ENCODE assay signal across 1 cellular context in the genomic region with DNA sequence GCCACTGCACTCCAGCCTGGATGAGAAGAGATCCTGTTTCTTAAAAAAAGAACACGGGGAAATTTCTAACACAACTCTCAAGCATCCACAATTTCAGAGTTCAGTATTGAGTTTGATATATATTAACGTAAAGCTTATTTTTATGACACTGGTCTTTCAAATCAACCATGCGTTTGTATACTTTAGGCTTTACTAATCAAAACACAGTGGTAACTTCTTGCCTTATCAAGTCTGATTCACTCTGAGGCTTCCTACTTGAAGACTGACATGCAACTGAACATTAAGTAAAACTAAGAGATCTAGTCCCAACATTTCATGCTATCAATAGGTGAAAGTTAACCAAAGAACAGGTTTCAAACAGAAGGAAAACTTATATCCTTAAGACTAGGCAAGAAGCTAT.
TF ChIP-seq lines count a peak whose summit lies in the region.

No MANE protein-coding gene starts in this region.

TF ChIP-seq in GM23338, 12 proteins besides CTCF, POLR2A, EP300 and RAD21:
- TF ChIP-seq, protein P1, sequence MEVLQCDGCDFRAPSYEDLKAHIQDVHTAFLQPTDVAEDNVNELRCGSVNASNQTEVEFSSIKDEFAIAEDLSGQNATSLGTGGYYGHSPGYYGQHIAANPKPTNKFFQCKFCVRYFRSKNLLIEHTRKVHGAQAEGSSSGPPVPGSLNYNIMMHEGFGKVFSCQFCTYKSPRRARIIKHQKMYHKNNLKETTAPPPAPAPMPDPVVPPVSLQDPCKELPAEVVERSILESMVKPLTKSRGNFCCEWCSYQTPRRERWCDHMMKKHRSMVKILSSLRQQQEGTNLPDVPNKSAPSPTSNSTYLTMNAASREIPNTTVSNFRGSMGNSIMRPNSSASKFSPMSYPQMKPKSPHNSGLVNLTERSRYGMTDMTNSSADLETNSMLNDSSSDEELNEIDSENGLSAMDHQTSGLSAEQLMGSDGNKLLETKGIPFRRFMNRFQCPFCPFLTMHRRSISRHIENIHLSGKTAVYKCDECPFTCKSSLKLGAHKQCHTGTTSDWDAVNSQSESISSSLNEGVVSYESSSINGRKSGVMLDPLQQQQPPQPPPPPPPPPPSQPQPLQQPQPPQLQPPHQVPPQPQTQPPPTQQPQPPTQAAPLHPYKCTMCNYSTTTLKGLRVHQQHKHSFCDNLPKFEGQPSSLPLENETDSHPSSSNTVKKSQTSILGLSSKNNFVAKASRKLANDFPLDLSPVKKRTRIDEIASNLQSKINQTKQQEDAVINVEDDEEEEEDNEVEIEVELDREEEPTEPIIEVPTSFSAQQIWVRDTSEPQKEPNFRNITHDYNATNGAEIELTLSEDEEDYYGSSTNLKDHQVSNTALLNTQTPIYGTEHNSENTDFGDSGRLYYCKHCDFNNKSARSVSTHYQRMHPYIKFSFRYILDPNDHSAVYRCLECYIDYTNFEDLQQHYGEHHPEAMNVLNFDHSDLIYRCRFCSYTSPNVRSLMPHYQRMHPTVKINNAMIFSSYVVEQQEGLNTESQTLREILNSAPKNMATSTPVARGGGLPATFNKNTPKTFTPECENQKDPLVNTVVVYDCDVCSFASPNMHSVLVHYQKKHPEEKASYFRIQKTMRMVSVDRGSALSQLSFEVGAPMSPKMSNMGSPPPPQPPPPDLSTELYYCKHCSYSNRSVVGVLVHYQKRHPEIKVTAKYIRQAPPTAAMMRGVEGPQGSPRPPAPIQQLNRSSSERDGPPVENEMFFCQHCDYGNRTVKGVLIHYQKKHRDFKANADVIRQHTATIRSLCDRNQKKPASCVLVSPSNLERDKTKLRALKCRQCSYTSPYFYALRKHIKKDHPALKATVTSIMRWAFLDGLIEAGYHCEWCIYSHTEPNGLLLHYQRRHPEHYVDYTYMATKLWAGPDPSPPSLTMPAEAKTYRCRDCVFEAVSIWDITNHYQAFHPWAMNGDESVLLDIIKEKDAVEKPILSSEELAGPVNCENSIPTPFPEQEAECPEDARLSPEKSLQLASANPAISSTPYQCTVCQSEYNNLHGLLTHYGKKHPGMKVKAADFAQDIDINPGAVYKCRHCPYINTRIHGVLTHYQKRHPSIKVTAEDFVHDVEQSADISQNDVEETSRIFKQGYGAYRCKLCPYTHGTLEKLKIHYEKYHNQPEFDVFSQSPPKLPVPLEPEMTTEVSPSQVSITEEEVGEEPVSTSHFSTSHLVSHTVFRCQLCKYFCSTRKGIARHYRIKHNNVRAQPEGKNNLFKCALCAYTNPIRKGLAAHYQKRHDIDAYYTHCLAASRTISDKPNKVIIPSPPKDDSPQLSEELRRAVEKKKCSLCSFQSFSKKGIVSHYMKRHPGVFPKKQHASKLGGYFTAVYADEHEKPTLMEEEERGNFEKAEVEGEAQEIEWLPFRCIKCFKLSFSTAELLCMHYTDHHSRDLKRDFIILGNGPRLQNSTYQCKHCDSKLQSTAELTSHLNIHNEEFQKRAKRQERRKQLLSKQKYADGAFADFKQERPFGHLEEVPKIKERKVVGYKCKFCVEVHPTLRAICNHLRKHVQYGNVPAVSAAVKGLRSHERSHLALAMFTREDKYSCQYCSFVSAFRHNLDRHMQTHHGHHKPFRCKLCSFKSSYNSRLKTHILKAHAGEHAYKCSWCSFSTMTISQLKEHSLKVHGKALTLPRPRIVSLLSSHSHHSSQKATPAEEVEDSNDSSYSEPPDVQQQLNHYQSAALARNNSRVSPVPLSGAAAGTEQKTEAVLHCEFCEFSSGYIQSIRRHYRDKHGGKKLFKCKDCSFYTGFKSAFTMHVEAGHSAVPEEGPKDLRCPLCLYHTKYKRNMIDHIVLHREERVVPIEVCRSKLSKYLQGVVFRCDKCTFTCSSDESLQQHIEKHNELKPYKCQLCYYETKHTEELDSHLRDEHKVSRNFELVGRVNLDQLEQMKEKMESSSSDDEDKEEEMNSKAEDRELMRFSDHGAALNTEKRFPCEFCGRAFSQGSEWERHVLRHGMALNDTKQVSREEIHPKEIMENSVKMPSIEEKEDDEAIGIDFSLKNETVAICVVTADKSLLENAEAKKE (CRISPR knock-in tag; IDR thresholded peaks at IDR 0.05): no peak
- no peak for TF ChIP-seq EZH2phosphoT487 (IDR thresholded peaks at IDR 0.05; ENCODE audit: unreplicated experiment)
- no peak for TF ChIP-seq STAT1 (IDR thresholded peaks at IDR 0.05; ENCODE audit: unreplicated experiment)
- no peak for TF ChIP-seq NANOG (IDR thresholded peaks at IDR 0.05; ENCODE audit: borderline replicate concordance)
- no peak for TF ChIP-seq EZH2 (IDR thresholded peaks at IDR 0.05; ENCODE audit: low read depth, unreplicated experiment)
- TF ChIP-seq CREB1 (CRISPR knock-in tag; IDR thresholded peaks at IDR 0.05; ENCODE audit: low read depth): no peak
- no peak for TF ChIP-seq JUNB (IDR thresholded peaks at IDR 0.05; ENCODE audit: unreplicated experiment)
- TF ChIP-seq ZNF331 (CRISPR knock-in tag; IDR thresholded peaks at IDR 0.05; ENCODE audit: low read depth): no peak
- TF ChIP-seq POLR2AphosphoS5 (IDR thresholded peaks at IDR 0.05; ENCODE audit: low read depth): no peak
- TF ChIP-seq, protein P2, sequence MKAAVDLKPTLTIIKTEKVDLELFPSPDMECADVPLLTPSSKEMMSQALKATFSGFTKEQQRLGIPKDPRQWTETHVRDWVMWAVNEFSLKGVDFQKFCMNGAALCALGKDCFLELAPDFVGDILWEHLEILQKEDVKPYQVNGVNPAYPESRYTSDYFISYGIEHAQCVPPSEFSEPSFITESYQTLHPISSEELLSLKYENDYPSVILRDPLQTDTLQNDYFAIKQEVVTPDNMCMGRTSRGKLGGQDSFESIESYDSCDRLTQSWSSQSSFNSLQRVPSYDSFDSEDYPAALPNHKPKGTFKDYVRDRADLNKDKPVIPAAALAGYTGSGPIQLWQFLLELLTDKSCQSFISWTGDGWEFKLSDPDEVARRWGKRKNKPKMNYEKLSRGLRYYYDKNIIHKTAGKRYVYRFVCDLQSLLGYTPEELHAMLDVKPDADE (IDR thresholded peaks at IDR 0.05): no peak
- TF ChIP-seq, protein P3, sequence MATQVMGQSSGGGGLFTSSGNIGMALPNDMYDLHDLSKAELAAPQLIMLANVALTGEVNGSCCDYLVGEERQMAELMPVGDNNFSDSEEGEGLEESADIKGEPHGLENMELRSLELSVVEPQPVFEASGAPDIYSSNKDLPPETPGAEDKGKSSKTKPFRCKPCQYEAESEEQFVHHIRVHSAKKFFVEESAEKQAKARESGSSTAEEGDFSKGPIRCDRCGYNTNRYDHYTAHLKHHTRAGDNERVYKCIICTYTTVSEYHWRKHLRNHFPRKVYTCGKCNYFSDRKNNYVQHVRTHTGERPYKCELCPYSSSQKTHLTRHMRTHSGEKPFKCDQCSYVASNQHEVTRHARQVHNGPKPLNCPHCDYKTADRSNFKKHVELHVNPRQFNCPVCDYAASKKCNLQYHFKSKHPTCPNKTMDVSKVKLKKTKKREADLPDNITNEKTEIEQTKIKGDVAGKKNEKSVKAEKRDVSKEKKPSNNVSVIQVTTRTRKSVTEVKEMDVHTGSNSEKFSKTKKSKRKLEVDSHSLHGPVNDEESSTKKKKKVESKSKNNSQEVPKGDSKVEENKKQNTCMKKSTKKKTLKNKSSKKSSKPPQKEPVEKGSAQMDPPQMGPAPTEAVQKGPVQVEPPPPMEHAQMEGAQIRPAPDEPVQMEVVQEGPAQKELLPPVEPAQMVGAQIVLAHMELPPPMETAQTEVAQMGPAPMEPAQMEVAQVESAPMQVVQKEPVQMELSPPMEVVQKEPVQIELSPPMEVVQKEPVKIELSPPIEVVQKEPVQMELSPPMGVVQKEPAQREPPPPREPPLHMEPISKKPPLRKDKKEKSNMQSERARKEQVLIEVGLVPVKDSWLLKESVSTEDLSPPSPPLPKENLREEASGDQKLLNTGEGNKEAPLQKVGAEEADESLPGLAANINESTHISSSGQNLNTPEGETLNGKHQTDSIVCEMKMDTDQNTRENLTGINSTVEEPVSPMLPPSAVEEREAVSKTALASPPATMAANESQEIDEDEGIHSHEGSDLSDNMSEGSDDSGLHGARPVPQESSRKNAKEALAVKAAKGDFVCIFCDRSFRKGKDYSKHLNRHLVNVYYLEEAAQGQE (IDR thresholded peaks at IDR 0.05; ENCODE audit: unreplicated experiment): no peak
- no peak for TF ChIP-seq ZNF114 (CRISPR knock-in tag; IDR thresholded peaks at IDR 0.05)
